ENCODE assay signal across 13 cellular contexts in the genomic region with DNA sequence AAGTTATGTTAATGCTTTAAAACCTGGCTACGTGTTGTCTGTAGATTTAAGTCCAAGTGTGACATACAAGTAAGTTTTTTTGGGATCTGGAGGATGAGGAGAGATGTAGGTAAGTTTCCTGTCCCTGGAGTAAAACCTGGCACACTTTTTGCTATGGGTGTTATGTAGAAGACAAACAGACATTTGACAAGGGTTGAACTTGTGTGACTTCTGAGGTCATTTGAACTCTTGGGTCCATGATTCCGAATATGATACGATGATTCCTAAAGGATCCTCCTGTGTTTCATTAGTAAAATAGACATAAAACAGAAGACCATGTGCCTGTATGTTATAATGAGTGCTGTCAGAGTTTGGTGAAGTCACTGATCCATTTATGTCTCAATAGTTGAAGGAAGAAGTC. TPM values are rescaled to one million over a fixed set of nuclear protein-coding genes. Genes with fewer than 3 reads are reported as not detected.
DNase-seq lines count a peak whose midpoint lies in the region; ATAC-seq, FAIRE-seq and TF ChIP-seq lines count a peak whose summit lies in the region.
"Had no signal": no experiment of that assay in that cellular context is flagged by ENCODE, and none has a peak within 500 bp of the region (broad histone marks: within the 10 kb centered on the region; RNA-seq: fewer than 3 reads in every experiment).

No MANE protein-coding gene starts in this region.

- peaks cover 43% of the 10 kb centered on the region for H3K36me3 ChIP-seq in Karpas-422 (ENCODE audit: insufficient read depth, low read length)
- peaks cover 82% of the 10 kb centered on the region for H3K36me3 ChIP-seq in K562 (ENCODE audit: control insufficient read depth, insufficient read depth, low read length)
- H3K36me3 ChIP-seq in testis (ENCODE audit: low read depth, missing control alignments): no peaks in the 10 kb centered on the region

- TF ChIP-seq EP300 in K562 (IDR thresholded peaks at IDR 0.05; ENCODE audit: low read length): no peak

- H3K27me3 ChIP-seq in Karpas-422 (ENCODE audit: low read length) (no peaks in the 10 kb centered on the region), K562 (ENCODE audit: control insufficient read depth in 2 of 2, insufficient read depth in 2 of 2, low read length in 2 of 2) (no peaks in the 10 kb centered on the region), testis (no peaks in the 10 kb centered on the region)

- peaks cover 53% of the 10 kb centered on the region for H3K4me1 Mint-ChIP-seq in T-helper 2 cell treated with Interferon-gamma antibody and Interleukin-4, amounts not matched to agents 5 μg/mL and 100 μg/mL, for 36 hours (ENCODE audit: low read depth)
- H3K4me1 Mint-ChIP-seq in neural crest cell: peaks cover 17% of the 10 kb centered on the region

- H3K27me3 Mint-ChIP-seq in T-helper 2 cell treated with Interferon-gamma antibody and Interleukin-4, amounts not matched to agents 5 μg/mL and 100 μg/mL, for 36 hours (ENCODE audit: low read depth): no peaks in the 10 kb centered on the region
- no peaks in the 10 kb centered on the region for H3K27me3 Mint-ChIP-seq in neural crest cell (ENCODE audit: low read depth)

- H3K9me1 ChIP-seq in K562 (ENCODE audit: control insufficient read depth, insufficient read depth, low read length): no peaks in the 10 kb centered on the region

- H3K9ac ChIP-seq in Karpas-422 (ENCODE audit: low read length) (no peak overlapping the region), K562 (ENCODE audit: insufficient read depth in 1 of 2, low read depth in 2 of 2, low read length in 2 of 2) (no peak overlapping the region)

- H3K9me3 ChIP-seq in Karpas-422 (ENCODE audit: low read length) (no peaks in the 10 kb centered on the region), K562 (replicated peaks; ENCODE audit: control insufficient read depth, insufficient read depth, low read depth, low read length) (no peaks in the 10 kb centered on the region), testis (no peaks in the 10 kb centered on the region)

- CTCF ChIA-PET in K562 (lab: Yijun Ruan, JAX; ENCODE audit: low intra/inter-chr PET ratio): no interaction called here

- FAIRE-seq in K562 (lab: Jason Lieb, UNC): no peak
- FAIRE-seq: A204.1, small intestine had no signal

- no peak for TF ChIP-seq RAD21 in K562 (CRISPR knock-in tag; conservative IDR thresholded peaks at IDR 0.05 in 1 of 2, IDR thresholded peaks at IDR 0.05 in 1 of 2)

- H3K4me1 ChIP-seq in Karpas-422 (ENCODE audit: low read length) (peaks cover 60% of the 10 kb centered on the region), K562 (replicated peaks in 1 of 2; ENCODE audit: control insufficient read depth in 2 of 2, insufficient read depth in 2 of 2, low read length in 2 of 2) (peaks cover 13 to 22% of the 10 kb centered on the region in 2 experiments; a peak in 4 of 5 replicates), testis (peaks cover 6% of the 10 kb centered on the region)

- no peaks in the 10 kb centered on the region for H3K9me2 ChIP-seq in Karpas-422 (replicated peaks; ENCODE audit: insufficient read depth, low read length)

- no peak for DNase-seq in T-helper 2 cell treated with Interferon-gamma antibody and Interleukin-4, amounts not matched to agents 5 μg/mL and 100 μg/mL, for 36 hours (ENCODE audit: low spot score)
- DNase-seq in T-helper 2 cell: no peak
- no peak for DNase-seq in Karpas-422
- DNase-seq in K562 (ENCODE audit: extremely low read depth in 1 of 4, low spot score in 3 of 4): no peak
- no peak for DNase-seq in neural crest cell (ENCODE audit: low read depth, low spot score)
- no peak for DNase-seq in testis
- no peak for DNase-seq in GOT3 (lab: John Stamatoyannopoulos, UW)
- no peak for DNase-seq in posterior vena cava (ENCODE audit: low spot score)
- DNase-seq: head of caudate nucleus, left colon, NCI-H146, small intestine had no signal

- H3K36me3 Mint-ChIP-seq in T-helper 2 cell treated with Interferon-gamma antibody and Interleukin-4, amounts not matched to agents 5 μg/mL and 100 μg/mL, for 36 hours (ENCODE audit: low read depth): peaks cover 63% of the 10 kb centered on the region
- H3K36me3 Mint-ChIP-seq in neural crest cell (ENCODE audit: low read depth): peaks cover 14% of the 10 kb centered on the region

- intact Hi-C loops in K562 (cut with micrococcal nuclease): no loop called here
- intact Hi-C loops in testis (cut with DNase I; ENCODE audit: low total_unique reads): no loop called here
- intact Hi-C loops in posterior vena cava (cut with DNase I): no loop called here

- in situ Hi-C loops in K562 (cut with MboI): no loop called here

- H3K9me3 Mint-ChIP-seq in T-helper 2 cell treated with Interferon-gamma antibody and Interleukin-4, amounts not matched to agents 5 μg/mL and 100 μg/mL, for 36 hours: no peaks in the 10 kb centered on the region
- H3K9me3 Mint-ChIP-seq in neural crest cell: no peaks in the 10 kb centered on the region

- POLR2A ChIA-PET in K562 (lab: Yijun Ruan, JAX): interaction anchor here (0.6 to 1.1 kb wide), 2 partner anchors 16 to 393 kb away, joined by 3 to 6 read pairs; no protein-coding TSS in a partner anchor

- H3K79me2 ChIP-seq in Karpas-422 (ENCODE audit: low read length) (peaks cover 69% of the 10 kb centered on the region), K562 (ENCODE audit: control insufficient read depth, insufficient read depth, low read length) (peaks cover 68% of the 10 kb centered on the region)

- H3K4me3 ChIP-seq in Karpas-422 (ENCODE audit: low read length) (no peak overlapping the region), K562 (no peak overlapping the region), testis (no peak overlapping the region)

- H3K4me3 Mint-ChIP-seq in T-helper 2 cell treated with Interferon-gamma antibody and Interleukin-4, amounts not matched to agents 5 μg/mL and 100 μg/mL, for 36 hours: no peak overlapping the region
- H3K4me3 Mint-ChIP-seq in neural crest cell: no peak overlapping the region

- no peak for ATAC-seq in K562

- no peak overlapping the region for H3K4me2 ChIP-seq in Karpas-422 (ENCODE audit: low read depth, low read length, poor library complexity, severe bottlenecking)
- no peak overlapping the region for H3K4me2 ChIP-seq in K562 (ENCODE audit: insufficient read depth, low read length)

- TSS peak; percentile 20 for BruUV-seq in K562 (replicated peaks; lab: Mats Ljungman, UMichigan)

- peak overlapping the region; percentile 9; the same call in 1 of the 2 replicates for H3K27ac ChIP-seq in Karpas-422 (ENCODE audit: low read length)
- H3K27ac ChIP-seq in K562 (ENCODE audit: extremely low read depth, low read depth, low read length): peak overlapping the region; percentile 9; the same call in 1 of the 3 replicates
- H3K27ac ChIP-seq in testis: no peak overlapping the region

- no peak overlapping the region for H2AFZ ChIP-seq in Karpas-422 (ENCODE audit: low read length)
- H2AFZ ChIP-seq in K562 (ENCODE audit: low read depth, low read length): no peak overlapping the region

- peak overlapping the region; percentile 64 for H3K27ac Mint-ChIP-seq in T-helper 2 cell treated with Interferon-gamma antibody and Interleukin-4, amounts not matched to agents 5 μg/mL and 100 μg/mL, for 36 hours
- peak overlapping the region; percentile 72 for H3K27ac Mint-ChIP-seq in neural crest cell (ENCODE audit: unreplicated experiment)

- TF ChIP-seq POLR2A in K562 (conservative IDR thresholded peaks at IDR 0.05) (no peak), testis (IDR thresholded peaks at IDR 0.05) (no peak)

- no peak for TF ChIP-seq CTCF in K562 (IDR thresholded peaks at IDR 0.05 in 2 of 3, conservative IDR thresholded peaks at IDR 0.05 in 1 of 3; ENCODE audit: insufficient read depth in 2 of 3, low read depth in 1 of 3, low read length in 3 of 3)
- no peak for TF ChIP-seq CTCF in neural crest cell (conservative IDR thresholded peaks at IDR 0.05)
- TF ChIP-seq CTCF in testis (IDR thresholded peaks at IDR 0.05): no peak

- H4K20me1 ChIP-seq in Karpas-422 (ENCODE audit: insufficient read depth, low read depth, low read length) (0 out of 2 replicates have a peak, but pooled peaks cover 3% of the 10 kb centered on the region), K562 (replicated peaks; ENCODE audit: control insufficient read depth, insufficient read depth, low read length) (0 out of 2 replicates have a peak, but pooled peaks cover 8% of the 10 kb centered on the region)

- 92% methylated on average over 3 of the region's 3 CpGs for WGBS in K562 (ENCODE audit: insufficient coverage, low coverage, missing lambda C conversion rate)
- WGBS in testis, 2 donors: 92 to 93% methylated on average over 3 of the region's 3 CpGs

RNA-seq across cellular contexts. Expression of gene ARID1A, which starts 44.2 kb away (rescaled TPM):
- total RNA-seq in Karpas-422 (2014; rRNA removed; shearing (Covaris generic); ENCODE audit: low replicate concordance): 55.8 and 73.1 TPM in 2 replicates
- total RNA-seq in K562 (2011; cell fraction: chromatin; rRNA removed; ENCODE audit: low replicate concordance): 233 and 329 TPM in 2 replicates
- total RNA-seq in K562 (2011; cell fraction: nucleolus; rRNA removed): 114 and 132 TPM in 2 replicates
- total RNA-seq in K562 (2011; cell fraction: nucleoplasm; rRNA removed): 181 and 229 TPM in 2 replicates
- total RNA-seq in K562 (2014; rRNA removed): 22.1 and 28.9 TPM in 2 replicates
- 23.9 and 24.6 TPM in 2 replicates for total RNA-seq in K562 (2014; rRNA removed; fragmentation: Illumina TruSeq; extraction: Trizol)
- 22.5 and 25.3 TPM in 2 replicates for total RNA-seq in K562 (2015; rRNA removed; fragmentation: Illumina TruSeq; extraction: Trizol)
- total RNA-seq in K562 (2021): 74.6 and 88.3 TPM in 2 replicates
- polyA plus RNA-seq in K562 (2011; rRNA removed): 12.9 and 27.1 TPM in 2 replicates
- polyA plus RNA-seq in K562 (2011; cell fraction: cytosol; rRNA removed): 20.1 and 23.5 TPM in 2 replicates
- 59.8 and 83.5 TPM in 2 replicates for polyA plus RNA-seq in K562 (2011; cell fraction: nucleus; rRNA removed)
- polyA plus RNA-seq in K562 (2012): 54.3 and 62.2 TPM in 2 replicates
- polyA plus RNA-seq in K562 (2014; fragmentation: Illumina TruSeq; extraction: Trizol): 70.1 and 79.0 TPM in 2 replicates
- 10 to 100 TPM in 1 of 2 experiments, 1 to 10 TPM in 1; 8.3 to 20.2 TPM for polyA plus RNA-seq in K562 (2014; fragmentation: Nextera tagmentation; extraction: Ambion mirVana)
- polyA plus RNA-seq in K562 (2014; rRNA removed): 38.6 and 38.7 TPM in 2 replicates
- polyA minus RNA-seq in K562 (2011; rRNA and poly(A)+ RNA removed): 35.4 and 49.8 TPM in 2 replicates
- polyA minus RNA-seq in K562 (2011; cell fraction: cytosol; rRNA and poly(A)+ RNA removed): 61.6 and 92.0 TPM in 2 replicates
- polyA minus RNA-seq in K562 (2011; cell fraction: nucleus; rRNA and poly(A)+ RNA removed): 27.9 and 38.8 TPM in 2 replicates
- 155 and 160 TPM in 2 replicates for total RNA-seq in neural crest cell
- 100 to 1,000 TPM; 106 to 119 TPM for total RNA-seq in testis
- polyA plus RNA-seq in testis (ENCODE audit: insufficient read depth, low read depth, low replicate concordance): 53.7 TPM
- 10 to 100 TPM; 48.1 to 48.6 TPM for total RNA-seq in posterior vena cava

RNA-seq across cellular contexts. Expression of gene PIGV, which starts 47.7 kb away (rescaled TPM):
- 5.8 and 15.7 TPM in 2 replicates for total RNA-seq in Karpas-422 (2014; rRNA removed; shearing (Covaris generic); ENCODE audit: low replicate concordance)
- total RNA-seq in K562 (2011; cell fraction: chromatin; rRNA removed; ENCODE audit: low replicate concordance): 20.0 and 33.4 TPM in 2 replicates
- total RNA-seq in K562 (2011; cell fraction: nucleolus; rRNA removed): 34.2 and 35.1 TPM in 2 replicates
- total RNA-seq in K562 (2011; cell fraction: nucleoplasm; rRNA removed): 38.2 and 47.9 TPM in 2 replicates
- total RNA-seq in K562 (2014; rRNA removed) (8.4 and 11.3 TPM in 2 replicates), K562 (2014; rRNA removed; fragmentation: Illumina TruSeq; extraction: Trizol) (11.0 and 11.1 TPM in 2 replicates), K562 (2015; rRNA removed; fragmentation: Illumina TruSeq; extraction: Trizol) (12.0 and 12.2 TPM in 2 replicates), K562 (2021) (11.2 and 14.7 TPM in 2 replicates), neural crest cell (8.7 and 11.1 TPM in 2 replicates), testis (10 to 100 TPM; 47.6 to 52.5 TPM), posterior vena cava (1 to 10 TPM; 6.3 to 7.9 TPM)
- polyA plus RNA-seq in K562 (2011; rRNA removed) (21.8 and 25.5 TPM in 2 replicates), K562 (2014; fragmentation: Illumina TruSeq; extraction: Trizol) (10.8 and 12.7 TPM in 2 replicates), K562 (2014; fragmentation: Nextera tagmentation; extraction: Ambion mirVana) (10 to 100 TPM; 11.3 to 11.7 TPM), K562 (2014; rRNA removed) (9.3 and 9.4 TPM in 2 replicates), testis (ENCODE audit: insufficient read depth, low read depth, low replicate concordance) (101 TPM)
- 27.4 and 41.1 TPM in 2 replicates for polyA plus RNA-seq in K562 (2011; cell fraction: cytosol; rRNA removed)
- polyA plus RNA-seq in K562 (2011; cell fraction: nucleus; rRNA removed): 33.7 and 36.0 TPM in 2 replicates
- polyA plus RNA-seq in K562 (2012): 14.0 and 14.4 TPM in 2 replicates
- 21.7 and 27.4 TPM in 2 replicates for polyA minus RNA-seq in K562 (2011; rRNA and poly(A)+ RNA removed)
- 8.1 and 9.8 TPM in 2 replicates for polyA minus RNA-seq in K562 (2011; cell fraction: cytosol; rRNA and poly(A)+ RNA removed)
- polyA minus RNA-seq in K562 (2011; cell fraction: nucleus; rRNA and poly(A)+ RNA removed): 10.8 and 16.6 TPM in 2 replicates

Comparison
In these comparisons a context has a peak if more than half of its experiments do, and no peak if none do; other contexts are left out.
1. H3K27ac ChIP-seq: peak in Karpas-422 (single experiment) and K562 (single experiment); none in testis (0 of 2).